ENCODE assay signal across 8 cellular contexts in genomic region chr16:53503270-53503911, GRCh38. TPM values are rescaled to one million over a fixed set of nuclear protein-coding genes. Genes with fewer than 3 reads are reported as not detected.
DNase-seq lines count a peak whose midpoint lies in the region; ATAC-seq and TF ChIP-seq lines count a peak whose summit lies in the region.

No MANE protein-coding gene starts in this region.

- H3K9me3 Mint-ChIP-seq in nephron: no peaks in the 10 kb centered on the region

- H3K27ac Mint-ChIP-seq in nephron: peak overlapping the region; percentile 98 to 99 (median 99)

- peaks cover 4% of the 10 kb centered on the region for H3K27me3 Mint-ChIP-seq in nephron (ENCODE audit: low read depth)

- TF ChIP-seq CTCF in fibroblast of the aortic adventitia (IDR thresholded peaks at IDR 0.05; ENCODE audit: insufficient read depth, low read length) (no peak), nephron (IDR thresholded peaks at IDR 0.05; ENCODE audit: unreplicated experiment in 3 of 3) (no peak)

- H3K36me3 Mint-ChIP-seq in nephron (ENCODE audit: low read depth): peaks cover 8% of the 10 kb centered on the region

- no peaks in the 10 kb centered on the region for H3K27me3 ChIP-seq in HAP-1 (ENCODE audit: low read depth)
- no peaks in the 10 kb centered on the region for H3K27me3 ChIP-seq in MG63

- no peaks in the 10 kb centered on the region for H3K36me3 ChIP-seq in HAP-1 (replicated peaks)
- no peaks in the 10 kb centered on the region; the same call in 1 of the 2 replicates for H3K36me3 ChIP-seq in MG63

- peaks cover 35% of the 10 kb centered on the region for H3K4me1 Mint-ChIP-seq in nephron

- DNase-seq in G401 (ENCODE audit: low spot score): peak; percentile 100
- DNase-seq in HAP-1 (ENCODE audit: low spot score in 2 of 2): peak; percentile 99 to 100
- DNase-seq in MG63: peak; percentile 100
- peak; percentile 99 for DNase-seq in SHP77 (lab: John Stamatoyannopoulos, UW)
- peak; percentile 99 for DNase-seq in activated gamma-delta T cell (lab: John Stamatoyannopoulos, UW)
- peak; percentile 100 for DNase-seq in fibroblast of the aortic adventitia (ENCODE audit: low read depth)
- DNase-seq in stimulated activated naive CD8-positive, alpha-beta T cell treated with anti-CD3 and anti-CD28 coated beads, Interleukin-15, Interleukin-2, amounts not matched to agents 100 U/mL and 50 U/mL, for 24 hours: peak; percentile 99

- in situ Hi-C loops in G401 (cut with HindIII; ENCODE audit: low sequenced_read_pairs) (no loop called here), HAP-1 (cut with MboI; ENCODE audit: low sequenced_read_pairs) (no loop called here)

- ATAC-seq in stimulated activated naive CD8-positive, alpha-beta T cell treated with anti-CD3 and anti-CD28 coated beads, Interleukin-15, Interleukin-2, amounts not matched to agents 100 U/mL and 50 U/mL, for 24 hours: peak; percentile 94

- H3K4me3 ChIP-seq in HAP-1 (peak overlapping the region; percentile 80), MG63 (peak overlapping the region; percentile 85), fibroblast of the aortic adventitia (ENCODE audit: low read depth, low read length) (peak overlapping the region; percentile 72)

- peak overlapping the region; percentile 87 to 92 (median 91) for H3K4me3 Mint-ChIP-seq in nephron

- H3K4me1 ChIP-seq in HAP-1: peaks cover 13% of the 10 kb centered on the region

- H3K9me3 ChIP-seq in HAP-1: no peaks in the 10 kb centered on the region
- H3K9me3 ChIP-seq in MG63: no peaks in the 10 kb centered on the region

RNA-seq across cellular contexts. Expression of gene AKTIP, which starts 0.4 kb away (rescaled TPM):
- total RNA-seq in G401 (2014; rRNA removed; shearing (Covaris generic)): 8.4 and 30.0 TPM in 2 replicates
- total RNA-seq in MG63 (2014; rRNA removed; shearing (Covaris generic); ENCODE audit: low replicate concordance): 22.6 and 31.2 TPM in 2 replicates
- total RNA-seq in fibroblast of the aortic adventitia (ENCODE audit: low replicate concordance): 21.7 and 29.6 TPM in 2 replicates

Comparison
In these comparisons a context has a peak if more than half of its experiments do, and no peak if none do; other contexts are left out.
1. Peak in every context shown above with its lines: DNase-seq, ATAC-seq and H3K4me3 ChIP-seq.